8 cellular contexts compared by ENCODE assay signal in the genomic region with DNA sequence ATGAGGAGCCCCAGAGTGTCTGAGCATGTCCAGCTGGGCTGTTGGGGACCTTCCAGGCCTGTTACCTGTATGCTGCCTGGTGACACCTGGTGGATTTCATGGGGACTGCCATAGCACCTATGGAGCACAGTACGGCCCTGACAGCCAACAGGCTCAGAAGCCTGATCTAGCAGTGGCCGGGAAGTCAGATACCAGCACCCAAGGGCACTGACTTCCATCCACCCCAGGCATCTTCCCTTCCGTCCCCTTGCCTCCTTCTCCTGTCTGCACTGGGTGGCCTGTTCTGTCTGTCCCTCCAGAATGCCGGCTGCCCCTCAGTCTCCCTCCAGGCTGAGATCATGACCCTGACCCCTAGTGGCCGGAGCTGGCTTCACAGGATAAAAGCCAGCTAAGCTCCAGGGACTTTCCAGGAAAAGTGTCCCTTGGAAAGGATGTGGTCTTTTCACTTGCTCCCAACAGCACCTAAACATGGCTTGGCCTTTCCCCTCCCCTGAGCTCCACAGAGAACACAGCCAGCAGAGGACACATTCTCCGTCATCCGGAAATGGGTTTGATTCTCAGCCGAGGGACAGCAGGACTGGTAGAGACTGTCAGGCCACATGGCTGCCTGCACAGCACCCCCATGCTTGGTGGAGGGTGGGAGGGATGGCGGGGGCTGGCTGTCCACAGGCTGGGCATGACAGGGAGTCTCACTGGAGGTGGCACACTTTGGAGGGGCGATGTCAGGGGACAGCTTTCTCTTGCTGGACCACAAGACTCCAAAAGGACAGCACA. TPM values are rescaled to one million over a fixed set of nuclear protein-coding genes. Genes with fewer than 3 reads are reported as not detected.
DNase-seq lines count a peak whose midpoint lies in the region; ATAC-seq and TF ChIP-seq lines count a peak whose summit lies in the region.

No MANE protein-coding gene starts in this region.

- ATAC-seq in GM18868 (IDR thresholded peaks at IDR 0.05; ENCODE audit: unreplicated experiment) (peak; percentile 80), HG03108 (IDR thresholded peaks at IDR 0.05; ENCODE audit: unreplicated experiment) (peak; percentile 79)

- peak; percentile 89 for DNase-seq in WERI-Rb-1
- DNase-seq in colonic mucosa: peak; percentile 80
- peak; percentile 62 to 84 for DNase-seq in lung microvascular endothelial cell (ENCODE audit: low read depth in 2 of 2)
- peak; percentile 32 to 43 for DNase-seq in stimulated activated CD8-positive, alpha-beta memory T cell treated with anti-CD3 and anti-CD28 coated beads, Interleukin-4, amount 100 ng/mL, for 4 hours (ENCODE audit: low read depth in 2 of 2, low spot score in 1 of 2)
- DNase-seq in SIG-M5 treated with dmso at 0.1 percent for 504 hours (lab: John Stamatoyannopoulos, UW; ENCODE audit: unreplicated experiment): no peak
- no peak for DNase-seq in DMS 273 (lab: John Stamatoyannopoulos, UW; ENCODE audit: unreplicated experiment)

- H3K4me3 ChIP-seq in WERI-Rb-1 (ENCODE audit: low read depth, low read length) (peak overlapping the region; percentile 44), colonic mucosa (peak overlapping the region; percentile 31)

- peak; percentile 63 for TF ChIP-seq CTCF in WERI-Rb-1 (IDR thresholded peaks at IDR 0.05; ENCODE audit: low read depth, low read length)
- peak; percentile 80 for TF ChIP-seq CTCF in colonic mucosa (IDR thresholded peaks at IDR 0.05)

- H3K9ac ChIP-seq in colonic mucosa (ENCODE audit: low read depth in 2 of 2, low read length in 2 of 2): peak overlapping the region; percentile 46 to 51

- intact Hi-C loops in colonic mucosa (cut with DNase I): loop anchor here (10.0 kb wide), 2 partner anchors 224 to 484 kb away; a partner anchor contains a TSS

- no peaks in the 10 kb centered on the region for H3K4me1 ChIP-seq in colonic mucosa

- peak overlapping the region; percentile 73 for H3K27ac ChIP-seq in WERI-Rb-1
- no peak overlapping the region for H3K27ac ChIP-seq in colonic mucosa

- H3K36me3 ChIP-seq in WERI-Rb-1 (peaks cover 19% of the 10 kb centered on the region), colonic mucosa (no peaks in the 10 kb centered on the region)

- no peaks in the 10 kb centered on the region for H3K9me3 ChIP-seq in WERI-Rb-1 (ENCODE audit: severe bottlenecking)
- H3K9me3 ChIP-seq in colonic mucosa: no peaks in the 10 kb centered on the region

- H3K27me3 ChIP-seq in WERI-Rb-1 (ENCODE audit: insufficient read depth, low read depth, severe bottlenecking) (no peaks in the 10 kb centered on the region), colonic mucosa (no peaks in the 10 kb centered on the region)

RNA-seq across cellular contexts. Expression of a gene that starts 9.5 kb away (rescaled TPM):
- total RNA-seq in colonic mucosa (1,000 to 10,000 TPM in 1 of 2 donors, 100 to 1,000 TPM in 1; 909 to 1,247 TPM), lung microvascular endothelial cell (2,061 and 2,587 TPM in 2 replicates)

Comparison
In these comparisons a context has a peak if more than half of its experiments do, and no peak if none do; other contexts are left out.
1. DNase-seq: peak in WERI-Rb-1 (single experiment), colonic mucosa (single experiment), lung microvascular endothelial cell (2 of 2) and stimulated activated CD8-positive, alpha-beta memory T cell treated with anti-CD3 and anti-CD28 coated beads, Interleukin-4, amount 100 ng/mL, for 4 hours (2 of 2); none in SIG-M5 treated with dmso at 0.1 percent for 504 hours (single experiment) and DMS 273 (single experiment).